ENCODE assay signal across 8 cellular contexts in genomic region chr12:122024132-122024785, GRCh38. TPM values are rescaled to one million over a fixed set of nuclear protein-coding genes. Genes with fewer than 3 reads are reported as not detected.
DNase-seq lines count a peak whose midpoint lies in the region; ATAC-seq, FAIRE-seq and TF ChIP-seq lines count a peak whose summit lies in the region.

No MANE protein-coding gene starts in this region.

- no peaks in the 10 kb centered on the region; the same call in 1 of the 2 replicates for H3K4me1 ChIP-seq in PC-9 (replicated peaks; ENCODE audit: insufficient read depth)

- BruUV-seq in PC-9 (replicated peaks; lab: Mats Ljungman, UMichigan) = no TSS peak

- H3F3A ChIP-seq in PC-9 (ENCODE audit: insufficient read depth, low read depth) = no peaks in the 10 kb centered on the region

- H3K9me3 ChIP-seq in PC-9 (ENCODE audit: insufficient read depth, low read depth) = no peaks in the 10 kb centered on the region

- CTCF ChIA-PET in PC-9 (lab: Charles Lee) = no interaction called here

- no peaks in the 10 kb centered on the region for H3K36me3 ChIP-seq in PC-9 (ENCODE audit: low read depth)

- no peaks in the 10 kb centered on the region for H3K27me3 ChIP-seq in PC-9 (ENCODE audit: insufficient read depth, low read depth)

- H2AFZ ChIP-seq in PC-9 = no peak overlapping the region

- ATAC-seq in GM18873 (IDR thresholded peaks at IDR 0.05; ENCODE audit: low FRiP score, unreplicated experiment) = no peak

- POLR2A ChIA-PET in PC-9 (lab: Charles Lee; ENCODE audit: unreplicated experiment) = no interaction called here

- TF ChIP-seq CTCF in glutamatergic neuron (IDR thresholded peaks at IDR 0.05; ENCODE audit: partially characterized antibody, unreplicated experiment) (no peak), PC-9 (conservative IDR thresholded peaks at IDR 0.05) (no peak), GM10266 (IDR thresholded peaks at IDR 0.05; ENCODE audit: control insufficient read depth, insufficient read depth, low read depth, missing control alignments) (no peak)

- H3K4me3 Mint-ChIP-seq in glutamatergic neuron (ENCODE audit: unreplicated experiment) = peak overlapping the region; percentile 83

- H3K27ac Mint-ChIP-seq in glutamatergic neuron (ENCODE audit: unreplicated experiment) = peak overlapping the region; percentile 96

- H3K4me2 ChIP-seq in PC-9 = no peak overlapping the region

- H3K36me3 Mint-ChIP-seq in glutamatergic neuron (ENCODE audit: unreplicated experiment) = peaks cover 4% of the 10 kb centered on the region

- H3K9me3 Mint-ChIP-seq in glutamatergic neuron (ENCODE audit: unreplicated experiment) = peaks cover 31% of the 10 kb centered on the region

- peak; percentile 94 for FAIRE-seq in RCC 7860 (lab: Jason Lieb, UNC)

- H3K79me2 ChIP-seq in PC-9 (ENCODE audit: low read depth) = 0 out of 2 replicates have a peak, but pooled peaks cover 6% of the 10 kb centered on the region

- H3K4me3 ChIP-seq in GM08714 (ENCODE audit: low read length) (peak overlapping the region; percentile 75; the same call in 1 of the 2 replicates), skeletal muscle cell (ENCODE audit: low read depth, low read length) (peak overlapping the region; percentile 58), PC-9 (no peak overlapping the region)

- H3K4me1 Mint-ChIP-seq in glutamatergic neuron (ENCODE audit: low read depth, unreplicated experiment) = peaks cover 32% of the 10 kb centered on the region

- no peaks in the 10 kb centered on the region for H4K20me1 ChIP-seq in PC-9 (ENCODE audit: insufficient read depth)

- peaks cover 31% of the 10 kb centered on the region for H3K27me3 Mint-ChIP-seq in glutamatergic neuron (ENCODE audit: unreplicated experiment)

- no peaks in the 10 kb centered on the region for H3K9me2 ChIP-seq in PC-9 (ENCODE audit: insufficient read depth)

- H3K27ac ChIP-seq in PC-9 = no peak overlapping the region

- intact Hi-C loops in PC-9 (cut with micrococcal nuclease; ENCODE audit: unreplicated experiment) = no loop called here

- DNase-seq in RCC 7860 (ENCODE audit: low spot score) (peak; percentile 74), glutamatergic neuron (no peak), skeletal muscle cell (ENCODE audit: low read depth) (no peak), PC-9 (no peak), activated T-cell treated with anti-CD3 and anti-CD28 coated beads for 4 hours (no peak), GM10266 (ENCODE audit: extremely low spot score) (no peak)

RNA-seq across cellular contexts. Expression of gene BCL7A, which starts 2.6 kb away (rescaled TPM):
- total RNA-seq in glutamatergic neuron (ENCODE audit: unreplicated experiment) (148 TPM), PC-9 (2021) (6.3 and 6.6 TPM in 2 replicates)

RNA-seq across cellular contexts. Expression of gene MLXIP, which starts 54.3 kb away (rescaled TPM):
- total RNA-seq in glutamatergic neuron (ENCODE audit: unreplicated experiment) (120 TPM), PC-9 (2021) (62.1 and 83.3 TPM in 2 replicates)

Comparison
In these comparisons a context has a peak if more than half of its experiments do, and no peak if none do; other contexts are left out.
1. RNA of gene BCL7A, which starts 2.6 kb away (total RNA-seq): 148 TPM in glutamatergic neuron (single experiment); 6.3 to 6.6 TPM in PC-9; every median in the first group is over 10 times any median in the second.